Comparison of ENCODE assay signal across 21 cellular contexts in the genomic region with DNA sequence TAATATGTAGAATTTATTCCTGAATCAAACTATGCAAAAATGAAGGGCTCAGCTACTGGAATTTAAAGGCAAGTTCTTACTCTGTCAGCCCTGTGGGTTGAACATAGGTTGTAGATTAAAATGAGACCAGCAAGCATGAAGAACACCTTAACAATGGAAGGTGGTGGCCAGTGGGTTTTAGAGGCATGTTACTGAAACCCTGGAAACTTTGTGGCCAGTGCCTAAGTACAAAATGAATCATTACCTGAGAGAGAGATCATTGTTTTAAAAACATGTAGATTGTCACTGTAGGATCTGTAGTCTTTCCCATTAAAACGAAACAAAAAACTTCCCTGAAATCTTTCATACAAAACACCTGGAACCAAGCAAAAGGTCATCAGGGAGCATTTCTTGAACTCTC.
"Had no signal": no experiment of that assay in that cellular context is flagged by ENCODE, and none has a peak within 500 bp of the region (broad histone marks: within the 10 kb centered on the region; RNA-seq: fewer than 3 reads in every experiment).

No MANE protein-coding gene starts in this region.

- ATAC-seq: activated T-helper 17 cell treated with anti-CD3 and anti-CD28 coated beads, Interleukin-2, amount 50 U/mL, for 72 hours had no signal

- H3K36me3 ChIP-seq: brain microvascular endothelial cell, cardiac muscle cell had no signal

- H3K4me2 ChIP-seq: KMS-11 had no signal

- H3K9ac ChIP-seq: KMS-11 had no signal

- H3K4me3 ChIP-seq: cardiac muscle cell had no signal

- H3K27me3 ChIP-seq: brain microvascular endothelial cell, cardiac muscle cell had no signal

- H3K27ac ChIP-seq: brain microvascular endothelial cell, cardiac muscle cell, KMS-11 had no signal

- DNase-seq: activated CD4-positive, alpha-beta memory T cell treated with anti-CD3 and anti-CD28 coated beads, Interleukin-2, amount 10 ng/mL, durations not matched to agents 7 days and 5 days; activated CD4-positive, alpha-beta T cell treated with anti-CD3 and anti-CD28 coated beads, Interleukin-2, amount 10 ng/mL, durations not matched to agents 7 days and 5 days; activated CD4-positive, CD25-positive, alpha-beta regulatory T cell; activated gamma-delta T cell; activated naive CD4-positive, alpha-beta T cell treated with anti-CD3 and anti-CD28 coated beads for 36 hours; activated T-cell treated with anti-CD3 and anti-CD28 coated beads for 4 hours; activated T-cell treated with anti-CD3 and anti-CD28 coated beads, Interleukin-2, amount 50 U/mL, for 48 hours; amygdala; brain microvascular endothelial cell; MM.1S; NCI-H146; NCI-H187 treated with DMSO at 0.1 percent for 48 hours; NCI-H2081 treated with DMSO at 0.1 percent for 48 hours; NCI-H446; NCI-H524; SHP77; T-helper 2 cell; T1000 had no signal
